8 cellular contexts compared by ENCODE assay signal in genomic region chr17:37643118-37643766, GRCh38. TPM values are rescaled to one million over a fixed set of nuclear protein-coding genes. Genes with fewer than 3 reads are reported as not detected.
A peak's percentile ranks its signal among the peaks of the same experiment; 100 is the strongest.
DNase-seq lines count a peak whose midpoint lies in the region; ATAC-seq and TF ChIP-seq lines count a peak whose summit lies in the region.

TSS of gene DDX52 (minus strand) at chr17:37643446. CDS start at chr17:37643420, 26 bp downstream.

- intact Hi-C loops in activated CD4-positive, alpha-beta T cell treated with anti-CD3 and anti-CD28 coated beads, Interleukin-2, amount 10 ng/mL, durations not matched to agents 24 days and 14 days (cut with micrococcal nuclease): loop anchor here (2.0 kb wide), 1 partner anchor 34 kb away; the partner anchor contains the start of gene SYNRG
- intact Hi-C loops in left colon (cut with DNase I, micrococcal nuclease): no loop called here

- ATAC-seq in GM19025 (IDR thresholded peaks at IDR 0.05; ENCODE audit: low read depth, unreplicated experiment) (peak; percentile 77), HG03460 (IDR thresholded peaks at IDR 0.05; ENCODE audit: unreplicated experiment) (peak; percentile 88), left colon (peak; percentile 98)

- peaks cover 25% of the 10 kb centered on the region for H3K4me1 Mint-ChIP-seq in activated CD4-positive, alpha-beta T cell treated with anti-CD3 and anti-CD28 coated beads, Interleukin-2, amount 10 ng/mL, durations not matched to agents 24 days and 14 days

- H3K4me3 Mint-ChIP-seq in activated CD4-positive, alpha-beta T cell treated with anti-CD3 and anti-CD28 coated beads, Interleukin-2, amount 10 ng/mL, durations not matched to agents 24 days and 14 days: peak within 1 kb of the TSS; percentile 94

- H3K27ac ChIP-seq in coronary artery: peak within 1 kb of the TSS; percentile 85 to 90

- H3K9me3 Mint-ChIP-seq in activated CD4-positive, alpha-beta T cell treated with anti-CD3 and anti-CD28 coated beads, Interleukin-2, amount 10 ng/mL, durations not matched to agents 24 days and 14 days: no peaks in the 10 kb centered on the region

- TF ChIP-seq CTCF in coronary artery (IDR thresholded peaks at IDR 0.05): no peak

- peaks cover 28% of the 10 kb centered on the region for H3K36me3 Mint-ChIP-seq in activated CD4-positive, alpha-beta T cell treated with anti-CD3 and anti-CD28 coated beads, Interleukin-2, amount 10 ng/mL, durations not matched to agents 24 days and 14 days (ENCODE audit: low read depth)

- peak within 1 kb of the TSS; percentile 77 for H3K4me3 ChIP-seq in coronary artery

- peak; percentile 98 for DNase-seq in AG08395 (ENCODE audit: low spot score)
- DNase-seq in NCI-H69 (lab: John Stamatoyannopoulos, UW): peak; percentile 96
- DNase-seq in activated CD4-positive, alpha-beta T cell treated with anti-CD3 and anti-CD28 coated beads, Interleukin-2, amount 10 ng/mL, durations not matched to agents 24 days and 14 days: peak; percentile 96
- peak; percentile 90 for DNase-seq in coronary artery (ENCODE audit: low spot score)
- DNase-seq in left colon: peak; percentile 94 to 97
- peak; percentile 69 to 80 (median 76) for DNase-seq in stimulated activated CD4-positive, alpha-beta T cell treated with anti-CD3 and anti-CD28 coated beads, Interleukin-1b, Interleukin-23, amount 100 ng/mL, for 24 hours (ENCODE audit: low read depth in 4 of 4, low spot score in 1 of 4)

- H3K27ac Mint-ChIP-seq in activated CD4-positive, alpha-beta T cell treated with anti-CD3 and anti-CD28 coated beads, Interleukin-2, amount 10 ng/mL, durations not matched to agents 24 days and 14 days: peak within 1 kb of the TSS; percentile 92

- H3K27me3 Mint-ChIP-seq in activated CD4-positive, alpha-beta T cell treated with anti-CD3 and anti-CD28 coated beads, Interleukin-2, amount 10 ng/mL, durations not matched to agents 24 days and 14 days: peaks cover 41% of the 10 kb centered on the region

RNA-seq across cellular contexts. Expression of gene DDX52, which starts in this region (rescaled TPM):
- total RNA-seq in activated CD4-positive, alpha-beta T cell treated with anti-CD3 and anti-CD28 coated beads, Interleukin-2, amount 10 ng/mL, durations not matched to agents 24 days and 14 days: 46.6 and 50.0 TPM in 2 replicates
- 10 to 100 TPM; 25.0 to 28.1 TPM for total RNA-seq in left colon

Comparison
In these comparisons a context has a peak if more than half of its experiments do, and no peak if none do; other contexts are left out.
1. Peak in every context shown above with its lines: DNase-seq, ATAC-seq, H3K4me3 ChIP-seq and H3K27ac ChIP-seq.